ENCODE assay signal across 7 cellular contexts in genomic region chr14:53108292-53108937, GRCh38. TPM values are rescaled to one million over a fixed set of nuclear protein-coding genes. Genes with fewer than 3 reads are reported as not detected.
DNase-seq lines count a peak whose midpoint lies in the region; ATAC-seq and TF ChIP-seq lines count a peak whose summit lies in the region.

No MANE protein-coding gene starts in this region.

- peak overlapping the region; percentile 56 for H3K4me3 ChIP-seq in NB4 (ENCODE audit: low read depth, low read length)
- H3K4me3 ChIP-seq in fibroblast of lung (replicated peaks in 1 of 4; ENCODE audit: control extremely low read depth in 1 of 4, insufficient read depth in 1 of 4, low read depth in 3 of 4, low read length in 4 of 4) = peak overlapping the region in 1 of 4 experiments; percentile 19

- no peaks in the 10 kb centered on the region for H3K9me3 ChIP-seq in fibroblast of lung (ENCODE audit: control insufficient read depth, insufficient read depth, low read depth, low read length)

- DNase-seq in NB4 (ENCODE audit: low read depth) (peak; percentile 9), fibroblast of lung (ENCODE audit: low read depth in 2 of 2) (no peak), stromal cell of bone marrow (ENCODE audit: low read depth) (peak; percentile 17), NCI-H2171 (lab: John Stamatoyannopoulos, UW) (no peak), GF-D8 (lab: John Stamatoyannopoulos, UW) (no peak)

- ATAC-seq in GM19025 (IDR thresholded peaks at IDR 0.05; ENCODE audit: low read depth, unreplicated experiment) (peak; percentile 13), GM19463 (IDR thresholded peaks at IDR 0.05; ENCODE audit: unreplicated experiment) (no peak)

- TF ChIP-seq CTCF in NB4 (IDR thresholded peaks at IDR 0.05; ENCODE audit: low read depth, low read length) (no peak), fibroblast of lung (conservative IDR thresholded peaks at IDR 0.05 in 1 of 2, IDR thresholded peaks at IDR 0.05 in 1 of 2; ENCODE audit: low read depth in 1 of 2, low read length in 2 of 2) (no peak)

- peak overlapping the region; percentile 21 for H3K27ac ChIP-seq in fibroblast of lung (ENCODE audit: insufficient read depth, low read length)

- no peak overlapping the region for H2AFZ ChIP-seq in fibroblast of lung (ENCODE audit: low read length)

- H3K4me2 ChIP-seq in fibroblast of lung (ENCODE audit: extremely low read depth, insufficient read depth, low read length) = peak overlapping the region; percentile 45

- no peak for TF ChIP-seq POLR2A in NB4 (IDR thresholded peaks at IDR 0.05; ENCODE audit: extremely low read depth, insufficient read length)

- no peaks in the 10 kb centered on the region for H4K20me1 ChIP-seq in fibroblast of lung (ENCODE audit: control insufficient read depth, extremely low read depth, insufficient read depth, low read length)

- no peaks in the 10 kb centered on the region for H3K4me1 ChIP-seq in fibroblast of lung (ENCODE audit: control insufficient read depth, extremely low read depth, insufficient read depth, low read length)

- no peaks in the 10 kb centered on the region for H3K27me3 ChIP-seq in fibroblast of lung (ENCODE audit: control insufficient read depth, insufficient read depth, low read length)

- H3K36me3 ChIP-seq in fibroblast of lung (ENCODE audit: control insufficient read depth, insufficient read depth, low read length) = no peaks in the 10 kb centered on the region

- H3K79me2 ChIP-seq in fibroblast of lung (ENCODE audit: control insufficient read depth, insufficient read depth, low read length) = no peaks in the 10 kb centered on the region

- no peak overlapping the region for H3K9ac ChIP-seq in fibroblast of lung (ENCODE audit: insufficient read depth, low read length)

RNA-seq across cellular contexts. Expression of gene DDHD1, which starts 44.7 kb away (rescaled TPM):
- 19.0 and 30.6 TPM in 2 replicates for total RNA-seq in fibroblast of lung
- polyA plus RNA-seq in fibroblast of lung = 11.7 and 13.6 TPM in 2 replicates
- 7.3 and 7.4 TPM in 2 replicates for polyA plus RNA-seq in fibroblast of lung (2012)
- polyA minus RNA-seq in fibroblast of lung (ENCODE audit: low replicate concordance) = 1.4 and 4.5 TPM in 2 replicates

Comparison
In these comparisons a context has a peak if more than half of its experiments do, and no peak if none do; other contexts are left out.
1. DNase-seq: peak in NB4 (single experiment) and stromal cell of bone marrow (single experiment); none in fibroblast of lung (0 of 2), NCI-H2171 (single experiment) and GF-D8 (single experiment).